ENCODE assay signal across 2 cellular contexts in the genomic region with DNA sequence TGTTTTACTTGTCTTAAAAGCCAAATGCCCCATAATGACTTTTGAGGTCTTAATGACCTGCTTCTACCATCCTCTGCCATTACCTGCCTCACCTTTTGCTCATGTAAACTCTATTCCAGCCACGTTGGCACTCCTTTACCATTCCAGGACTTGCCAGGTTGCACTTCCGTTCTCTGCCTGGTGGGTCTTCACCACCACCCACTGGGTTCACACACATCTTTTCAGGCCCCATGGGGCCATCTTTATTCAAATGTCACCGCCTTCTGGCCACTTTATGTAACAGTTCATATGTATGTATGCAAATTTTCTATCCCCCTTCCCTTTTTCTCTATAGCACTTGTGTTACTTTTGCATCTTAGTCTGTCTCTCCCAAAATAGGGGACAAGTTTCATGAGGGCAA.
A peak's percentile ranks its signal among the peaks of the same experiment; 100 is the strongest.
TF ChIP-seq lines count a peak whose summit lies in the region.

No MANE protein-coding gene starts in this region.

TF ChIP-seq in IMR-90, 13 proteins besides CTCF, POLR2A, EP300 and RAD21:
- TF ChIP-seq MAFK (IDR thresholded peaks at IDR 0.05; ENCODE audit: low read depth, low read length) (no peak), RFX5 (IDR thresholded peaks at IDR 0.05; ENCODE audit: low read depth, low read length) (no peak), RCOR1 (IDR thresholded peaks at IDR 0.05; ENCODE audit: insufficient replicate concordance, low read length) (no peak), FOS (IDR thresholded peaks at IDR 0.05; ENCODE audit: low read depth, low read length) (no peak)
- TF ChIP-seq, protein P1, sequence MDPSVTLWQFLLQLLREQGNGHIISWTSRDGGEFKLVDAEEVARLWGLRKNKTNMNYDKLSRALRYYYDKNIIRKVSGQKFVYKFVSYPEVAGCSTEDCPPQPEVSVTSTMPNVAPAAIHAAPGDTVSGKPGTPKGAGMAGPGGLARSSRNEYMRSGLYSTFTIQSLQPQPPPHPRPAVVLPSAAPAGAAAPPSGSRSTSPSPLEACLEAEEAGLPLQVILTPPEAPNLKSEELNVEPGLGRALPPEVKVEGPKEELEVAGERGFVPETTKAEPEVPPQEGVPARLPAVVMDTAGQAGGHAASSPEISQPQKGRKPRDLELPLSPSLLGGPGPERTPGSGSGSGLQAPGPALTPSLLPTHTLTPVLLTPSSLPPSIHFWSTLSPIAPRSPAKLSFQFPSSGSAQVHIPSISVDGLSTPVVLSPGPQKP (IDR thresholded peaks at IDR 0.05; ENCODE audit: borderline replicate concordance, low read depth, low read length) = no peak

TF ChIP-seq in GM12878, 131 proteins besides CTCF, POLR2A, EP300 and RAD21:
- no peak for TF ChIP-seq GABPA (IDR thresholded peaks at IDR 0.05; ENCODE audit: low read depth)
- TF ChIP-seq YY1 (IDR thresholded peaks at IDR 0.05; ENCODE audit: low read depth, low read length) = 0 out of 2 replicates have a peak, but pooled peaks have one; percentile 45
- TF ChIP-seq ZZZ3 (IDR thresholded peaks at IDR 0.05; ENCODE audit: control insufficient read depth, insufficient read length, low read depth) = no peak
- TF ChIP-seq HCFC1 (IDR thresholded peaks at IDR 0.05; ENCODE audit: low read length) = no peak
- peak; percentile 67 for TF ChIP-seq MEF2B (IDR thresholded peaks at IDR 0.05; ENCODE audit: partially characterized antibody, poor library complexity, severe bottlenecking)
- no peak for TF ChIP-seq MYB (IDR thresholded peaks at IDR 0.05; ENCODE audit: borderline replicate concordance, low read depth, low read length)
- TF ChIP-seq JUND (IDR thresholded peaks at IDR 0.05; ENCODE audit: low read depth, low read length) = no peak
- TF ChIP-seq SPI1 (IDR thresholded peaks at IDR 0.05; ENCODE audit: borderline replicate concordance, insufficient read depth, low read depth, low read length) = peak; percentile 48; the same call in 1 of the 2 replicates
- peak; percentile 83; the same call in 2 of the 3 replicates for TF ChIP-seq POU2F2 (IDR thresholded peaks at IDR 0.05; ENCODE audit: borderline replicate concordance, low read depth, low read length)
